18 cellular contexts compared by ENCODE assay signal in genomic region chr2:121338281-121338680, GRCh38. TPM values are rescaled to one million over a fixed set of nuclear protein-coding genes. Genes with fewer than 3 reads are reported as not detected.
"Had no signal": no experiment of that assay in that cellular context is flagged by ENCODE, and none has a peak within 500 bp of the region (broad histone marks: within the 10 kb centered on the region; RNA-seq: fewer than 3 reads in every experiment).

No MANE protein-coding gene starts in this region.

- H3K27ac ChIP-seq: body of pancreas, psoas muscle, right lobe of liver, upper lobe of right lung had no signal

- H3K9me3 ChIP-seq: body of pancreas, psoas muscle, right lobe of liver, upper lobe of right lung had no signal

- H3K4me1 Mint-ChIP-seq: activated naive CD4-positive, alpha-beta T cell treated with anti-CD3 and anti-CD28 coated beads, Interleukin-2, amount 50 U/mL, for 24 hours; nephron had no signal

- H3K4me3 Mint-ChIP-seq: activated CD4-positive, alpha-beta T cell treated with anti-CD3 and anti-CD28 coated beads, Interleukin-2, amount 10 ng/mL, durations not matched to agents 7 days and 5 days; activated naive CD4-positive, alpha-beta T cell treated with anti-CD3 and anti-CD28 coated beads, Interleukin-2, amount 50 U/mL, for 24 hours; central memory CD8-positive, alpha-beta T cell; dendritic cell treated with granulocyte-macrophage colony-stimulating factor and Interleukin-4, amounts not matched to agents 40 ng/mL and 50 ng/mL, for 4 days; nephron; T-helper 1 cell treated with Interleukin-12 subunit alpha and Interleukin-12 subunit beta and Interleukin-4 antibody, amounts not matched to agents 30 μg/mL and 1 μg/mL, for 36 hours had no signal

- H3K27me3 ChIP-seq: body of pancreas, right lobe of liver, upper lobe of right lung had no signal

- H3K4me3 ChIP-seq: body of pancreas, psoas muscle, right lobe of liver, upper lobe of right lung had no signal

- H3K27ac Mint-ChIP-seq: activated CD4-positive, alpha-beta T cell treated with anti-CD3 and anti-CD28 coated beads, Interleukin-2, amount 10 ng/mL, durations not matched to agents 7 days and 5 days; activated naive CD4-positive, alpha-beta T cell treated with anti-CD3 and anti-CD28 coated beads, Interleukin-2, amount 50 U/mL, for 24 hours; dendritic cell treated with granulocyte-macrophage colony-stimulating factor and Interleukin-4, amounts not matched to agents 40 ng/mL and 50 ng/mL, for 4 days; nephron; T-helper 1 cell treated with Interleukin-12 subunit alpha and Interleukin-12 subunit beta and Interleukin-4 antibody, amounts not matched to agents 30 μg/mL and 1 μg/mL, for 36 hours had no signal

- ATAC-seq: body of pancreas, left colon, psoas muscle, upper lobe of right lung had no signal

- H3K27me3 Mint-ChIP-seq: activated CD4-positive, alpha-beta T cell treated with anti-CD3 and anti-CD28 coated beads, Interleukin-2, amount 10 ng/mL, durations not matched to agents 7 days and 5 days; activated naive CD4-positive, alpha-beta T cell treated with anti-CD3 and anti-CD28 coated beads, Interleukin-2, amount 50 U/mL, for 24 hours; central memory CD8-positive, alpha-beta T cell; dendritic cell treated with granulocyte-macrophage colony-stimulating factor and Interleukin-4, amounts not matched to agents 40 ng/mL and 50 ng/mL, for 4 days had no signal

- DNase-seq: activated CD4-positive, alpha-beta T cell treated with anti-CD3 and anti-CD28 coated beads, Interleukin-2, amount 10 ng/mL, durations not matched to agents 7 days and 5 days; activated CD4-positive, CD25-positive, alpha-beta regulatory T cell; activated CD8-positive, alpha-beta memory T cell treated with anti-CD3 and anti-CD28 coated beads for 24 hours; activated T-cell treated with anti-CD3 and anti-CD28 coated beads for 4 hours; amniotic stem cell; body of pancreas; left colon; psoas muscle; right lobe of liver; stimulated activated CD4-positive, alpha-beta T cell treated with anti-CD3 and anti-CD28 coated beads, Interleukin-12 subunit alpha, Interleukin-12 subunit beta, amount 100 ng/mL, for 4 hours; stimulated activated naive CD4-positive, alpha-beta T cell treated with Interleukin-2 at 50 U/mL for 16 hours; upper lobe of right lung had no signal

- H3K9me3 Mint-ChIP-seq: activated CD4-positive, alpha-beta T cell treated with anti-CD3 and anti-CD28 coated beads, Interleukin-2, amount 10 ng/mL, durations not matched to agents 7 days and 5 days; activated naive CD4-positive, alpha-beta T cell treated with anti-CD3 and anti-CD28 coated beads, Interleukin-2, amount 50 U/mL, for 24 hours; central memory CD8-positive, alpha-beta T cell; dendritic cell treated with granulocyte-macrophage colony-stimulating factor and Interleukin-4, amounts not matched to agents 40 ng/mL and 50 ng/mL, for 4 days; nephron; T-helper 1 cell treated with Interleukin-12 subunit alpha and Interleukin-12 subunit beta and Interleukin-4 antibody, amounts not matched to agents 30 μg/mL and 1 μg/mL, for 36 hours had no signal

RNA-seq across cellular contexts. Expression of gene TFCP2L1, which starts 53.3 kb away (rescaled TPM):
- total RNA-seq: lung microvascular endothelial cell had no signal
